ENCODE assay signal across 1 cellular context in genomic region chr22:46602025-46602424, GRCh38.
TF ChIP-seq lines count a peak whose summit lies in the region.

No MANE protein-coding gene starts in this region.

TF ChIP-seq in HepG2, 621 proteins besides CTCF, POLR2A, EP300 and RAD21 (continued from another document):
- no peak for TF ChIP-seq PAXIP1 (CRISPR knock-in tag; conservative IDR thresholded peaks at IDR 0.05)
- TF ChIP-seq, protein P1, sequence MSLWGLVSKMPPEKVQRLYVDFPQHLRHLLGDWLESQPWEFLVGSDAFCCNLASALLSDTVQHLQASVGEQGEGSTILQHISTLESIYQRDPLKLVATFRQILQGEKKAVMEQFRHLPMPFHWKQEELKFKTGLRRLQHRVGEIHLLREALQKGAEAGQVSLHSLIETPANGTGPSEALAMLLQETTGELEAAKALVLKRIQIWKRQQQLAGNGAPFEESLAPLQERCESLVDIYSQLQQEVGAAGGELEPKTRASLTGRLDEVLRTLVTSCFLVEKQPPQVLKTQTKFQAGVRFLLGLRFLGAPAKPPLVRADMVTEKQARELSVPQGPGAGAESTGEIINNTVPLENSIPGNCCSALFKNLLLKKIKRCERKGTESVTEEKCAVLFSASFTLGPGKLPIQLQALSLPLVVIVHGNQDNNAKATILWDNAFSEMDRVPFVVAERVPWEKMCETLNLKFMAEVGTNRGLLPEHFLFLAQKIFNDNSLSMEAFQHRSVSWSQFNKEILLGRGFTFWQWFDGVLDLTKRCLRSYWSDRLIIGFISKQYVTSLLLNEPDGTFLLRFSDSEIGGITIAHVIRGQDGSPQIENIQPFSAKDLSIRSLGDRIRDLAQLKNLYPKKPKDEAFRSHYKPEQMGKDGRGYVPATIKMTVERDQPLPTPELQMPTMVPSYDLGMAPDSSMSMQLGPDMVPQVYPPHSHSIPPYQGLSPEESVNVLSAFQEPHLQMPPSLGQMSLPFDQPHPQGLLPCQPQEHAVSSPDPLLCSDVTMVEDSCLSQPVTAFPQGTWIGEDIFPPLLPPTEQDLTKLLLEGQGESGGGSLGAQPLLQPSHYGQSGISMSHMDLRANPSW (CRISPR knock-in tag; IDR thresholded peaks at IDR 0.05; ENCODE audit: borderline replicate concordance): no peak
- TF ChIP-seq ZNF558 (CRISPR knock-in tag; IDR thresholded peaks at IDR 0.05; ENCODE audit: borderline replicate concordance): no peak
- no peak for TF ChIP-seq SIX1 (CRISPR knock-in tag; IDR thresholded peaks at IDR 0.05; ENCODE audit: borderline replicate concordance)
- no peak for TF ChIP-seq NR2F6 (IDR thresholded peaks at IDR 0.05)
- no peak for TF ChIP-seq NR2F6 (CRISPR knock-in tag; IDR thresholded peaks at IDR 0.05)
- no peak for TF ChIP-seq DMAP1 (CRISPR knock-in tag; IDR thresholded peaks at IDR 0.05)
- no peak for TF ChIP-seq ZNF18 (CRISPR knock-in tag; IDR thresholded peaks at IDR 0.05; ENCODE audit: insufficient replicate concordance)
- TF ChIP-seq U2AF1 (optimal IDR thresholded peaks at IDR 0.05; ENCODE audit: low read depth, low read length): no peak
- TF ChIP-seq ZNF276 (CRISPR knock-in tag; IDR thresholded peaks at IDR 0.05; ENCODE audit: low read depth): no peak
- TF ChIP-seq, protein P2, sequence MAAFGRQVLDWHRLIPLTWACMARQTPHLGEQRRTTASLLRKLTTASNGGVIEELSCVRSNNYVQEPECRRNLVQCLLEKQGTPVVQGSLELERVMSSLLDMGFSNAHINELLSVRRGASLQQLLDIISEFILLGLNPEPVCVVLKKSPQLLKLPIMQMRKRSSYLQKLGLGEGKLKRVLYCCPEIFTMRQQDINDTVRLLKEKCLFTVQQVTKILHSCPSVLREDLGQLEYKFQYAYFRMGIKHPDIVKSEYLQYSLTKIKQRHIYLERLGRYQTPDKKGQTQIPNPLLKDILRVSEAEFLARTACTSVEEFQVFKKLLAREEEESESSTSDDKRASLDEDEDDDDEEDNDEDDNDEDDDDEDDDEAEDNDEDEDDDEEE (CRISPR knock-in tag; IDR thresholded peaks at IDR 0.05): no peak
